In the genomic region with DNA sequence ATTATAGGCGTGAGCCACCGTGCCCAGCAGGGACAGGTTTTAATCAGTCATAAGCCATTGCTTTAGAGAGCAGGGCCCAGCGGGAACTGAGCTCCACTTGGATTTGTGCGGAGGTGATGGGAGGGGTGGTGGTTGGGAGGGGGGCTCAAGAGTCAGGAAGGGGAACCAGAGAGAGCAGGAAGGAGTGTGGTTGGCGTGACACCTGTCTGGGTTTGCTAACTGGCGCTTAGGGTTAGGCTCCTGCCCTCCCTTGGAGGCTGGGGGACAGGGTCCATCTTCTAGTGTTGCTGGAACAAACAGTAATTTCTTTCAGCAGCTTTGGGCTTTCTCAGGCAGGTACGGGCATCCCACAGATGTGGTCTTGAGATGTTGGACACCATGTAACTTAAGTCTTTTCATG, we compare ENCODE assay signal across 14 cellular contexts.
"Had no signal": no experiment of that assay in that cellular context is flagged by ENCODE, and none has a peak within 500 bp of the region (broad histone marks: within the 10 kb centered on the region; RNA-seq: fewer than 3 reads in every experiment).

No MANE protein-coding gene starts in this region.

- H3K9me3 Mint-ChIP-seq: activated CD8-positive, alpha-beta T cell treated with anti-CD3 and anti-CD28 coated beads for 36 hours; activated T-cell treated with anti-CD3 and anti-CD28 coated beads, Interleukin-2, amount 50 U/mL, for 4 hours; type B pancreatic cell; WTC11 had no signal

- ATAC-seq: activated CD8-positive, alpha-beta T cell treated with anti-CD3 and anti-CD28 coated beads for 36 hours; activated T-cell treated with anti-CD3 and anti-CD28 coated beads, Interleukin-2, amount 50 U/mL, for 4 hours; left colon; lower lobe of right lung; WTC11 had no signal

- H3K4me3 ChIP-seq: lower lobe of right lung had no signal

- H3K9me3 ChIP-seq: lower lobe of right lung had no signal

- H3K36me3 Mint-ChIP-seq: WTC11 had no signal

- H3K27ac ChIP-seq: parathyroid adenoma had no signal

- H3K27ac Mint-ChIP-seq: activated CD8-positive, alpha-beta T cell treated with anti-CD3 and anti-CD28 coated beads for 36 hours; type B pancreatic cell had no signal

- H3K4me3 Mint-ChIP-seq: activated CD8-positive, alpha-beta T cell treated with anti-CD3 and anti-CD28 coated beads for 36 hours; activated T-cell treated with anti-CD3 and anti-CD28 coated beads, Interleukin-2, amount 50 U/mL, for 4 hours; type B pancreatic cell; WTC11 had no signal

- DNase-seq: activated CD4-positive, alpha-beta T cell treated with anti-CD3 and anti-CD28 coated beads for 4 hours; activated CD8-positive, alpha-beta T cell treated with anti-CD3 and anti-CD28 coated beads for 36 hours; activated effector memory CD4-positive, alpha-beta T cell treated with Interleukin-2 at 50 U/mL for 16 hours; activated naive CD4-positive, alpha-beta T cell treated with anti-CD3 and anti-CD28 coated beads, Interleukin-2, amount 50 U/mL, for 16 hours; activated T-cell treated with anti-CD3 and anti-CD28 coated beads, Interleukin-2, amount 50 U/mL, for 4 hours; caudate nucleus; left colon; lower lobe of right lung; stimulated activated CD4-positive, alpha-beta T cell treated with anti-CD3 and anti-CD28 coated beads, Interleukin-15, amount 100 ng/mL, for 24 hours; stimulated activated CD4-positive, alpha-beta T cell treated with anti-CD3 and anti-CD28 coated beads, Interleukin-4, amount 100 ng/mL, for 24 hours; stimulated activated naive CD4-positive, alpha-beta T cell had no signal
